Comparison of ENCODE assay signal across 19 cellular contexts in genomic region chr3:16239082-16239770, GRCh38. TPM values are rescaled to one million over a fixed set of nuclear protein-coding genes. Genes with fewer than 3 reads are reported as not detected.
DNase-seq lines count a peak whose midpoint lies in the region; ATAC-seq and TF ChIP-seq lines count a peak whose summit lies in the region.
"Had no signal": no experiment of that assay in that cellular context is flagged by ENCODE, and none has a peak within 500 bp of the region (broad histone marks: within the 10 kb centered on the region; RNA-seq: fewer than 3 reads in every experiment).

No MANE protein-coding gene starts in this region.

- H3K27ac ChIP-seq in esophagus squamous epithelium = peak overlapping the region in 3 of 4 donors; percentile 51 to 68 (median 61)
- H3K27ac ChIP-seq in subcutaneous abdominal adipose tissue (ENCODE audit: low read depth, low read length) = peak overlapping the region; percentile 97

- H3K9me3 ChIP-seq in esophagus squamous epithelium (no peaks in the 10 kb centered on the region), subcutaneous abdominal adipose tissue (ENCODE audit: control insufficient read depth in 5 of 5, low read length in 5 of 5) (no peaks in the 10 kb centered on the region), mucosa of descending colon (no peaks in the 10 kb centered on the region)
- H3K9me3 ChIP-seq: Caco-2, ovary had no signal

- no peaks in the 10 kb centered on the region for H3K36me3 ChIP-seq in esophagus squamous epithelium
- H3K36me3 ChIP-seq in subcutaneous abdominal adipose tissue (ENCODE audit: control insufficient read depth in 5 of 5, insufficient read depth in 5 of 5, low read length in 5 of 5) = no peaks in the 10 kb centered on the region
- no peaks in the 10 kb centered on the region for H3K36me3 ChIP-seq in mucosa of descending colon (ENCODE audit: low read depth)
- H3K36me3 ChIP-seq: ovary had no signal

- TF ChIP-seq CTCF in esophagus squamous epithelium (IDR thresholded peaks at IDR 0.05) = no peak
- TF ChIP-seq CTCF in mucosa of descending colon (IDR thresholded peaks at IDR 0.05) = no peak

- no peak for TF ChIP-seq POLR2A in esophagus squamous epithelium (IDR thresholded peaks at IDR 0.05)

- H3K4me1 ChIP-seq in esophagus squamous epithelium (peaks cover 0 to 32% (median 16%) of the 10 kb centered on the region in 3 donors), subcutaneous abdominal adipose tissue (ENCODE audit: control insufficient read depth in 5 of 5, insufficient read depth in 5 of 5, low read length in 5 of 5) (peaks cover 3 to 57% (median 24%) of the 10 kb centered on the region in 5 donors), mucosa of descending colon (ENCODE audit: low read depth) (no peaks in the 10 kb centered on the region)
- H3K4me1 ChIP-seq: Caco-2 had no signal

- peak overlapping the region in 3 of 5 donors; percentile 31 to 79 (median 45) for H3K9ac ChIP-seq in subcutaneous abdominal adipose tissue (ENCODE audit: low read length in 5 of 5)

- ATAC-seq in left ventricle myocardium superior = peak; percentile 24
- ATAC-seq in mucosa of descending colon = no peak
- ATAC-seq: HCT116, K562, Panc1, WTC11 had no signal

- no peak for DNase-seq in left ventricle myocardium superior
- DNase-seq in cardiac septum (ENCODE audit: low spot score) = no peak
- peak; percentile 40 for DNase-seq in RPMI7951 (ENCODE audit: low read depth)
- DNase-seq in esophagus squamous epithelium (lab: John Stamatoyannopoulos, UW) = no peak
- DNase-seq in NOMO-1 (lab: John Stamatoyannopoulos, UW; ENCODE audit: unreplicated experiment in 2 of 2) = no peak
- no peak for DNase-seq in NCI-H1417 treated with DMSO at 0.1 percent for 48 hours (lab: John Stamatoyannopoulos, UW)
- no peak for DNase-seq in mucosa of descending colon
- DNase-seq: activated effector memory CD4-positive, alpha-beta T cell treated with Interleukin-2 at 50 U/mL for 16 hours; Caco-2; NCI-H1436 treated with DMSO at 0.1 percent for 48 hours; stimulated activated naive CD4-positive, alpha-beta T cell; T-helper 1 cell had no signal

- no peak overlapping the region for H3K4me3 ChIP-seq in esophagus squamous epithelium
- peak overlapping the region in 1 of 5 donors; percentile 13 for H3K4me3 ChIP-seq in subcutaneous abdominal adipose tissue (ENCODE audit: low read depth in 1 of 5, low read length in 5 of 5)
- no peak overlapping the region for H3K4me3 ChIP-seq in mucosa of descending colon
- H3K4me3 ChIP-seq: K562, ovary, skin epidermis had no signal

- peaks cover 0 to 19% (median 0%) of the 10 kb centered on the region in 4 donors for H3K27me3 ChIP-seq in esophagus squamous epithelium
- no peaks in the 10 kb centered on the region for H3K27me3 ChIP-seq in subcutaneous abdominal adipose tissue (ENCODE audit: control insufficient read depth in 5 of 5, insufficient read depth in 4 of 5, low read length in 5 of 5)
- H3K27me3 ChIP-seq: ovary had no signal

- WGBS in esophagus squamous epithelium, 2 donors = 53 to 57% methylated on average over 3 of the region's 3 CpGs

- intact Hi-C loops in left ventricle myocardium superior (cut with micrococcal nuclease) (no loop called here), cardiac septum (cut with DNase I) (no loop called here), esophagus squamous epithelium (cut with DNase I) (no loop called here), mucosa of descending colon (cut with DNase I, micrococcal nuclease) (no loop called here)

RNA-seq across cellular contexts. Expression of gene DPH3, which starts 25.5 kb away (rescaled TPM):
- total RNA-seq in left ventricle myocardium superior (18.2 TPM), cardiac septum (23.1 TPM), esophagus squamous epithelium (10 to 100 TPM in 2 of 4 donors, 1 to 10 TPM in 2; 2.8 to 21.9 (median 10.0) TPM), mucosa of descending colon (10 to 100 TPM; 20.0 to 26.4 (median 21.0) TPM)
- total RNA-seq in RPMI7951 (2014; rRNA removed; shearing (Covaris generic)) = 21.9 and 24.0 TPM in 2 replicates

RNA-seq across cellular contexts. Expression of gene OXNAD1, which starts 25.8 kb away (rescaled TPM):
- total RNA-seq in left ventricle myocardium superior (15.4 TPM), cardiac septum (15.1 TPM), esophagus squamous epithelium (10 to 100 TPM in 3 of 4 donors, 1 to 10 TPM in 1; 8.0 to 17.2 (median 15.4) TPM), mucosa of descending colon (10 to 100 TPM; 21.5 to 35.2 (median 28.4) TPM)
- 12.9 and 13.1 TPM in 2 replicates for total RNA-seq in RPMI7951 (2014; rRNA removed; shearing (Covaris generic))
